In genomic region chr7:99404977-99405320, GRCh38 we compare ENCODE assay signal across 16 cellular contexts.
"Had no signal": no experiment of that assay in that cellular context is flagged by ENCODE, and none has a peak within 500 bp of the region (broad histone marks: within the 10 kb centered on the region; RNA-seq: fewer than 3 reads in every experiment).

No MANE protein-coding gene starts in this region.

- H3K9me3 ChIP-seq: neutrophil, stomach, testis had no signal

- DNase-seq: activated CD4-positive, alpha-beta T cell treated with anti-CD3 and anti-CD28 coated beads, Interleukin-2, amount 50 U/mL, for 1 hour; activated naive CD4-positive, alpha-beta T cell treated with anti-CD3 and anti-CD28 coated beads for 36 hours; activated T-cell treated with anti-CD3 and anti-CD28 coated beads for 4 hours; amniotic stem cell; central memory CD4-positive, alpha-beta T cell; cortex of kidney; effector CD4-positive, alpha-beta T cell; stimulated activated CD4-positive, alpha-beta T cell treated with anti-CD3 and anti-CD28 coated beads, Interleukin-1b, Interleukin-23, amount 100 ng/mL, for 48 hours; stomach; T-helper 1 cell; T1000; testis had no signal

- H3K4me3 ChIP-seq: testis had no signal

- H3K4me3 Mint-ChIP-seq: activated naive CD4-positive, alpha-beta T cell treated with anti-CD3 and anti-CD28 coated beads for 36 hours had no signal

- ATAC-seq: activated CD4-positive, CD25-positive, alpha-beta regulatory T cell treated with anti-CD3 and anti-CD28 coated beads, Interleukin-2, amount 50 U/mL, for 24 hours had no signal

- H3K27ac ChIP-seq: neutrophil, parathyroid adenoma, stomach, testis had no signal

- H3K9ac ChIP-seq: parathyroid adenoma had no signal

- H2AFZ ChIP-seq: parathyroid adenoma had no signal

- H3K9me3 Mint-ChIP-seq: activated naive CD4-positive, alpha-beta T cell treated with anti-CD3 and anti-CD28 coated beads for 36 hours; activated T-helper 2 cell treated with anti-CD3 and anti-CD28 coated beads, Interferon-gamma antibody, Interleukin-2, Interleukin-4, amounts not matched to agents 10 μg/mL and 5 μg/mL and 100 μg/mL, durations not matched to agents 14 hours and 24 hours and 36 hours had no signal

- H3K27ac Mint-ChIP-seq: activated T-helper 2 cell treated with anti-CD3 and anti-CD28 coated beads, Interferon-gamma antibody, Interleukin-2, Interleukin-4, amounts not matched to agents 10 μg/mL and 5 μg/mL and 100 μg/mL, durations not matched to agents 14 hours and 24 hours and 36 hours had no signal

- H3K27me3 ChIP-seq: neutrophil, stomach, testis had no signal
